Comparison of ENCODE assay signal across 9 cellular contexts in the genomic region with DNA sequence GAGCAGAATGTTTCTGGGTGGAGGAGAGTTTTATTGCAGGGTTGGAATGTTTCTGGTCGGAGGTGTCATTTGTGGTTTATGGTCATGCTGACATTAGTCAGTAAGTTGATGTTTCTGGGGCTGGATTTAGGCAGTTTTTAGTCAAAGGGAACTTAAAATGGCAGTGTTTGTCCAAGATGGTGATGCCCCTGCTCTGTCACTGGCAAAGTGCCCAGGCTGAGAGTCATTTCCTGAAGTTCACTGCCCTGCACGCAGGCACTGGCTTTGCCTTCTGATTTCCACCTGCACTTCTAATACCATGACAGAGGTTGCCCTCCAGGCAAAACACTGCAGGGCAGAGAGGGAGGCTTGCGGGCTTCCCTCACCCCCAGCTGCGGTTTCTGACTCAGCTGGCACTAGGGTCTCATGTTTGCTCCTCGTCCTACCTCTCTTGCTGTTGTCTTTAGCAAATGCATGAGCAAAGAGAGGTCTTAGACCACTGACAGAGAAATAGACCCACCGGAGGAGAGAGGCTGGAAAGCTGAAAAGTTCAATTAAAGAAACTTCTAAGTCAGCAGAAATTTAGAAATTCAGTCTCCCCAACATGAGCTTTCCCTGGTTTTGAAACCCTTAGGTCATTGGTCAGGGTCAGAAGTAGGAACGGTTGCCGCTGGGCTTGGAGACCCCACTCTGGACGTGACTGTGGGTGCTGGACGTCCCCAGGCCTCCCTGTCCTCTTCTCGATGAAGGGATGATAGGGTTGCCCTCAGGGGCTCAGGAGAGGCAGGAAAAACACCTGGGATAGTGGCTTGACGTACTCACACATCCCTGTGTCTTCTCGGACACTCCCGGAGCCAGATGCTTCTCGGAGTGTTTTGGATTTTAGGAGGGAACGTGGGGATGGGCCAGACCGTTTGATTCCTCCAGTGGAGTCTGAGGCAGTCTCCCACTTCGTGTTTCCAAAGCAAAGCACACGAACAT. TPM values are rescaled to one million over a fixed set of nuclear protein-coding genes. Genes with fewer than 3 reads are reported as not detected.
DNase-seq lines count a peak whose midpoint lies in the region; ATAC-seq and TF ChIP-seq lines count a peak whose summit lies in the region.
"Had no signal": no experiment of that assay in that cellular context is flagged by ENCODE, and none has a peak within 500 bp of the region (broad histone marks: within the 10 kb centered on the region; RNA-seq: fewer than 3 reads in every experiment).

No MANE protein-coding gene starts in this region.

- H3K4me3 ChIP-seq in AG04450 (ENCODE audit: low read depth, low read length) (no peak overlapping the region), GM12865 (ENCODE audit: low read depth, low read length) (no peak overlapping the region), fibroblast of villous mesenchyme (ENCODE audit: low read depth, low read length) (no peak overlapping the region), esophagus muscularis mucosa (no peak overlapping the region), left lung (no peak overlapping the region)

- peak; percentile 27 for DNase-seq in AG04450 (ENCODE audit: low read depth, low spot score)
- DNase-seq in GM12865 (ENCODE audit: low read depth), result peak; percentile 40
- peak; percentile 98 for DNase-seq in RPMI7951 (ENCODE audit: low read depth)
- peak; percentile 67 for DNase-seq in fibroblast of villous mesenchyme (ENCODE audit: low read depth)
- no peak for DNase-seq in NCI-H187 (lab: John Stamatoyannopoulos, UW)
- DNase-seq in esophagus muscularis mucosa (ENCODE audit: extremely low spot score), result no peak
- DNase-seq in left lung, result no peak
- DNase-seq in CD14-positive monocyte (ENCODE audit: low spot score), result no peak
- DNase-seq: stimulated activated CD4-positive, alpha-beta T cell treated with anti-CD3 and anti-CD28 coated beads, Interleukin-4, amount 100 ng/mL, for 24 hours had no signal

- peak overlapping the region in 1 of 2 donors; percentile 35 for H3K4me3 Mint-ChIP-seq in CD14-positive monocyte

- peaks cover 0 to 6% (median 0%) of the 10 kb centered on the region in 4 donors for H3K4me1 ChIP-seq in esophagus muscularis mucosa
- H3K4me1 ChIP-seq in left lung, result no peaks in the 10 kb centered on the region

- ATAC-seq in left lung, result no peak

- H3K27me3 Mint-ChIP-seq in CD14-positive monocyte (ENCODE audit: low read depth in 3 of 3), result peaks cover 3 to 6% (median 4%) of the 10 kb centered on the region in 3 donors

- H3K27ac Mint-ChIP-seq in CD14-positive monocyte, result peak overlapping the region in 2 of 7 donors; percentile 16 to 24

- peaks cover 8% of the 10 kb centered on the region for H3K9me3 ChIP-seq in AG04450 (ENCODE audit: control insufficient read depth, insufficient read depth, low read length)
- no peaks in the 10 kb centered on the region for H3K9me3 ChIP-seq in esophagus muscularis mucosa
- no peaks in the 10 kb centered on the region for H3K9me3 ChIP-seq in left lung

- no peak for TF ChIP-seq EP300 in esophagus muscularis mucosa (IDR thresholded peaks at IDR 0.05)

- TF ChIP-seq CTCF in AG04450 (IDR thresholded peaks at IDR 0.05; ENCODE audit: low read depth, low read length), result no peak
- no peak for TF ChIP-seq CTCF in GM12865 (IDR thresholded peaks at IDR 0.05; ENCODE audit: insufficient read depth, low read depth, low read length, missing control alignments)
- TF ChIP-seq CTCF in fibroblast of villous mesenchyme (IDR thresholded peaks at IDR 0.05; ENCODE audit: insufficient read depth, low read depth, low read length), result no peak
- no peak for TF ChIP-seq CTCF in esophagus muscularis mucosa (IDR thresholded peaks at IDR 0.05)
- no peak for TF ChIP-seq CTCF in left lung (IDR thresholded peaks at IDR 0.05)
- TF ChIP-seq CTCF in CD14-positive monocyte (IDR thresholded peaks at IDR 0.05), result no peak

- H3K36me3 Mint-ChIP-seq in CD14-positive monocyte, result no peaks in the 10 kb centered on the region

- CTCF ChIA-PET in AG04450 (lab: Charles Lee), result interaction anchor here (0.6 kb wide), 1 partner anchor 144 kb away, joined by 3 read pairs; no protein-coding TSS in a partner anchor

- no peaks in the 10 kb centered on the region for H3K27me3 ChIP-seq in AG04450 (ENCODE audit: control insufficient read depth, insufficient read depth, low read length)
- no peaks in the 10 kb centered on the region for H3K27me3 ChIP-seq in esophagus muscularis mucosa
- H3K27me3 ChIP-seq in left lung, result no peaks in the 10 kb centered on the region

- no peak overlapping the region for H3K27ac ChIP-seq in AG04450 (ENCODE audit: low read depth, low read length)
- H3K27ac ChIP-seq in esophagus muscularis mucosa (replicated peaks in 1 of 4), result no peak overlapping the region
- H3K27ac ChIP-seq in left lung, result no peak overlapping the region

- H3K36me3 ChIP-seq in esophagus muscularis mucosa (peaks cover 0 to 3% (median 0%) of the 10 kb centered on the region in 4 donors), left lung (no peaks in the 10 kb centered on the region)

- peaks cover 0 to 6% (median 3%) of the 10 kb centered on the region in 7 donors for H3K9me3 Mint-ChIP-seq in CD14-positive monocyte

- intact Hi-C loops in esophagus muscularis mucosa (cut with DNase I), result no loop called here
- intact Hi-C loops in left lung (cut with DNase I), result no loop called here
- intact Hi-C loops in CD14-positive monocyte (cut with micrococcal nuclease), result no loop called here

- H3K4me1 Mint-ChIP-seq in CD14-positive monocyte, result peaks cover 4% of the 10 kb centered on the region

- TF ChIP-seq POLR2A in esophagus muscularis mucosa (IDR thresholded peaks at IDR 0.05; ENCODE audit: low read depth), result no peak

- POLR2A ChIA-PET in AG04450 (lab: Yijun Ruan, JAX), result interaction anchor here (0.5 kb wide), 1 partner anchor 429 kb away, joined by 5 read pairs; no protein-coding TSS in a partner anchor

- WGBS in esophagus muscularis mucosa, result 86% methylated on average over 15 of the region's 19 CpGs

RNA-seq across cellular contexts. Expression of gene TMEM255B, which starts 26.3 kb away (rescaled TPM):
- polyA plus RNA-seq in AG04450 (2011; rRNA removed) (4.1 and 4.3 TPM in 2 replicates), CD14-positive monocyte (1 to 10 TPM; 5.9 to 7.5 TPM)
- polyA minus RNA-seq in AG04450 (2011; rRNA and poly(A)+ RNA removed), result 0.48 and 0.55 TPM in 2 replicates
- total RNA-seq in RPMI7951 (2014; rRNA removed; shearing (Covaris generic)), result 0.60 and 0.78 TPM in 2 replicates
- total RNA-seq in fibroblast of villous mesenchyme (0.43 and 1.6 TPM in 2 replicates), esophagus muscularis mucosa (10 to 100 TPM in 3 of 4 donors, 1 to 10 TPM in 1; 4.1 to 12.3 (median 10.7) TPM), left lung (10 to 100 TPM; 19.2 to 30.7 TPM)

Comparison
In these comparisons a context has a peak if more than half of its experiments do, and no peak if none do; other contexts are left out.
1. DNase-seq: peak in AG04450 (single experiment), GM12865 (single experiment), RPMI7951 (single experiment) and fibroblast of villous mesenchyme (single experiment); none in NCI-H187 (0 of 2), esophagus muscularis mucosa (single experiment), left lung (0 of 2) and CD14-positive monocyte (single experiment).